ENCODE assay signal across 8 cellular contexts in the genomic region with DNA sequence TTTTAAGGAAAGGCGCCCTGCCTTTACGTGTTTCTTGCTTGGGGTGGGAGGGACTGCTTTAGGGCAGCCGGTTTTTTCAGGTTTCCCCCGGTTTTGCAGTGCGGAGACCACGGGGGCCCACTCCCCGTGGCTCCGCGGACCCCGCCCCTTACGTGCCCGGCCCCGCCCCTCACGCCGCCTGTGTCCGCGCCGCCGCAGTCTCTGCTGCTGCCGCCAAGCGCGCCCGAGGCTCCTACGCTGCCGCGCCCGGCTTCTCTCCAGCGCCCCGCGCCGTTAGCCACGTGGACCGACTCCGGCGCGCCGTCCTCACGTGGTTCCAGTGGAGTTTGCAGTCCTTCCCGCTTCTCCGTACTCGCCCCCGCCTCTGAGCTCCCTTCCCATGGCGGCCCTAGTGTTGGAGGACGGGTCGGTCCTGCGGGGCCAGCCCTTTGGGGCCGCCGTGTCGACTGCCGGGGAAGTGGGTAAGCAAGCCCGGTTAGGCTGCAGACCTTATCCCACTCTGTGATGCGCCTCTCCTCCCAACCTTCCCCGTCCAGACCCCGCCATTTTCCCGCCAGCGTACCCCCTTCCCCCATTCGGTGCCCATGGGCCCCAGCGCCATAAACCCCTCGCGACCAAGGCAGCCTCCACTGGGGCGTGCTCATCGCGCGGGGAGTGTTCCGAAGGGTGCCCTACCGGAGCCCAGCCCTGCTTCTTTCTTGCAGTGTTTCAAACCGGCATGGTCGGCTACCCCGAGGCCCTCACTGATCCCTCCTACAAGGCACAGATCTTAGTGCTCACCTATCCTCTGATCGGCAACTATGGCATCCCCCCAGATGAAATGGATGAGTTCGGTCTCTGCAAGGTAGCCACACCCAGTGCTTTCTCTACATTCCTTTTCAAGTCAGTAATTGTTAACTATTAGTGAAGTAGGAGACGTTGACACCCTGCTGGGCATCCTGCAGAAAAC. TPM values are rescaled to one million over a fixed set of nuclear protein-coding genes. Genes with fewer than 3 reads are reported as not detected.
DNase-seq lines count a peak whose midpoint lies in the region; TF ChIP-seq lines count a peak whose summit lies in the region.

A gene (plus strand): TSS at position 197 of the 949 bp plus-strand sequence. CDS start 183 bp downstream, at position 380.

- peaks cover 28% of the 10 kb centered on the region for H3K36me3 ChIP-seq in ES-I3 (ENCODE audit: insufficient read depth, low read length)
- H3K36me3 ChIP-seq in H7 (replicated peaks; ENCODE audit: control insufficient read depth, insufficient read depth, low read length): peaks cover 30% of the 10 kb centered on the region
- H3K36me3 ChIP-seq in MM.1S (replicated peaks; ENCODE audit: insufficient read depth, low read length): peaks cover 9% of the 10 kb centered on the region; the same call in 1 of the 2 replicates
- peaks cover 63% of the 10 kb centered on the region for H3K36me3 ChIP-seq in SJSA1
- H3K36me3 ChIP-seq in neutrophil: peaks cover 24% of the 10 kb centered on the region

- H3K9me2 ChIP-seq in MM.1S (replicated peaks; ENCODE audit: insufficient read depth, low read length): no peaks in the 10 kb centered on the region

- peaks cover 8% of the 10 kb centered on the region; the same call in 1 of the 2 replicates for H3F3A ChIP-seq in MM.1S (ENCODE audit: insufficient read depth, low read length)

- H3K4me1 ChIP-seq in ES-I3 (ENCODE audit: insufficient read depth, low read length) (peaks cover 7% of the 10 kb centered on the region; the same call in 1 of the 2 replicates), MM.1S (ENCODE audit: low read length) (peaks cover 19% of the 10 kb centered on the region), SJSA1 (replicated peaks) (peaks cover 25% of the 10 kb centered on the region), neutrophil (ENCODE audit: control insufficient read depth in 1 of 2, insufficient read depth in 1 of 2, low read depth in 1 of 2, low read length in 1 of 2) (peaks cover 22% of the 10 kb centered on the region in 2 experiments)

- DNase-seq in H7 (peak; percentile 98), MM.1S (peak; percentile 93), SJSA1 (ENCODE audit: low read depth in 1 of 2, low spot score in 2 of 2) (peak; percentile 68 to 86), foreskin melanocyte (peak; percentile 82), substantia nigra (lab: John Stamatoyannopoulos, UW) (peak; percentile 7 to 91 (median 67))
- peak; percentile 71 to 85 (median 78) for DNase-seq in activated naive CD4-positive, alpha-beta T cell (lab: John Stamatoyannopoulos, UW)

- peak within 1 kb of the TSS; percentile 65 for H2AFZ ChIP-seq in MM.1S (ENCODE audit: low read length)

- peak within 1 kb of the TSS; percentile 98 for H3K9ac ChIP-seq in ES-I3 (ENCODE audit: low read depth, low read length)
- H3K9ac ChIP-seq in MM.1S (ENCODE audit: low read length): peak within 1 kb of the TSS; percentile 88

- no peaks in the 10 kb centered on the region for H4K20me1 ChIP-seq in MM.1S (ENCODE audit: insufficient read depth, low read length)

- H3K27ac ChIP-seq in MM.1S (ENCODE audit: low read length) (peak within 1 kb of the TSS; percentile 50; the same call in 1 of the 2 replicates), SJSA1 (peak within 1 kb of the TSS; percentile 68), neutrophil (no peak within 1 kb of the TSS), substantia nigra (ENCODE audit: low read depth, low read length, poor library complexity, severe bottlenecking) (peak within 1 kb of the TSS; percentile 66)

- TF ChIP-seq CTCF in MM.1S (IDR thresholded peaks at IDR 0.05; ENCODE audit: low read length): peak; percentile 21
- TF ChIP-seq CTCF in neutrophil (IDR thresholded peaks at IDR 0.05): peak; percentile 74

- H3K9me3 ChIP-seq in ES-I3 (ENCODE audit: control insufficient read depth, insufficient read depth, low read length): no peaks in the 10 kb centered on the region
- H3K9me3 ChIP-seq in MM.1S (replicated peaks; ENCODE audit: insufficient read depth, low read length): no peaks in the 10 kb centered on the region
- H3K9me3 ChIP-seq in SJSA1 (replicated peaks): no peaks in the 10 kb centered on the region
- no peaks in the 10 kb centered on the region for H3K9me3 ChIP-seq in neutrophil

- H3K4me2 ChIP-seq in MM.1S (ENCODE audit: low read depth, low read length): peak within 1 kb of the TSS; percentile 70

- H3K79me2 ChIP-seq in MM.1S (ENCODE audit: low read length): peaks cover 37% of the 10 kb centered on the region

- H3K4me3 ChIP-seq in H7 (ENCODE audit: insufficient read depth, low read depth, low read length): peak within 1 kb of the TSS; percentile 85
- H3K4me3 ChIP-seq in MM.1S (ENCODE audit: low read length): peak within 1 kb of the TSS; percentile 82
- H3K4me3 ChIP-seq in SJSA1: peak within 1 kb of the TSS; percentile 57
- H3K4me3 ChIP-seq in neutrophil (ENCODE audit: low read depth in 1 of 2, low read length in 1 of 2): peak within 1 kb of the TSS; percentile 58 to 63

- no peaks in the 10 kb centered on the region for H3K27me3 ChIP-seq in H7 (ENCODE audit: control insufficient read depth, insufficient read depth, low read length)
- no peaks in the 10 kb centered on the region for H3K27me3 ChIP-seq in MM.1S (replicated peaks; ENCODE audit: insufficient read depth, low read length)
- no peaks in the 10 kb centered on the region for H3K27me3 ChIP-seq in SJSA1 (replicated peaks)
- H3K27me3 ChIP-seq in neutrophil: no peaks in the 10 kb centered on the region

RNA-seq across cellular contexts. Expression of the gene that starts here (rescaled TPM):
- total RNA-seq in H7 (2014; rRNA removed; shearing (Covaris generic)): 73.7 and 84.2 TPM in 2 replicates
- total RNA-seq in SJSA1 (2014; rRNA removed; shearing (Covaris generic)): 17.0 and 17.6 TPM in 2 replicates
